In the genomic region with DNA sequence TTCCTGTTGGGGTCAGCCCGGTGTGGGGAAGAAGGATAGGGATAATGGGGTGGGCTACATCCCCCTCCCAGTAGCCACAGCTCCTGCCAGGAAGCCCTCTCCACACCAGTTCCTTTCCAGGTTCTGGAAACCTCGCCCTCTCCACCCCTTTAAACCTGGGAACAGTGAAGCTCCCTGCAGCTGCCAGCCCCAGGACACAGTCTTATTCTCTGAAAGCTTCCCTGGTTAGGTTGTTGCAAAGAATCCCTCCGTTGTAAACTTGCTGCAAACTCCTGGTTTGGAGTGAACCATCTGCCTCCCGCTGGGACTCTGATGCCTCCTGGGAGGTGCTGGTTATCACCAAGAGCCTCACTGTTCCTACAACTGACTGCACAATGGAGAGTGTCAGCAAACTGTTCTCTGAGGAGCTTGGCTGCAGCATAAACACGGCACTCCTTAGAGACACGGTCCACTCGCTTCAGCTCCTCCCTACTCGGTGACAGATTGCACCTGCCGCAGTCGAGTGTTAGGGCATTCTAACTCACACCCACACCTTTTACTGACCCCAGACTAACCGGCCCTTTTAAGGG, we compare ENCODE assay signal across 28 cellular contexts.
A peak's percentile ranks its signal among the peaks of the same experiment; 100 is the strongest.
DNase-seq lines count a peak whose midpoint lies in the region; ATAC-seq and TF ChIP-seq lines count a peak whose summit lies in the region.
"Had no signal": no experiment of that assay in that cellular context is flagged by ENCODE, and none has a peak within 500 bp of the region (broad histone marks: within the 10 kb centered on the region; RNA-seq: fewer than 3 reads in every experiment).

No MANE protein-coding gene starts in this region.

- intact Hi-C loops in esophagus muscularis mucosa (cut with DNase I): no loop called here

- no peaks in the 10 kb centered on the region for H3K27me3 Mint-ChIP-seq in osteocyte (ENCODE audit: unreplicated experiment)
- no peaks in the 10 kb centered on the region for H3K27me3 Mint-ChIP-seq in activated T-cell treated with anti-CD3 and anti-CD28 coated beads, Interleukin-2, amount 50 U/mL, for 4 hours (ENCODE audit: low read depth)
- H3K27me3 Mint-ChIP-seq: stimulated activated naive CD8-positive, alpha-beta T cell treated with anti-CD3 and anti-CD28 coated beads, Interleukin-15, Interleukin-2, amounts not matched to agents 100 ng/mL and 50 ng/mL, for 24 hours had no signal

- no peaks in the 10 kb centered on the region for H3K4me1 ChIP-seq in esophagus muscularis mucosa
- H3K4me1 ChIP-seq: Peyer's patch, psoas muscle had no signal

- TF ChIP-seq CTCF in esophagus muscularis mucosa (IDR thresholded peaks at IDR 0.05) (no peak), osteocyte (IDR thresholded peaks at IDR 0.05) (no peak)

- no peaks in the 10 kb centered on the region for H3K9me3 ChIP-seq in esophagus muscularis mucosa
- H3K9me3 ChIP-seq: Peyer's patch, psoas muscle had no signal

- DNase-seq in DMS79 (lab: John Stamatoyannopoulos, UW): peak; percentile 65
- DNase-seq in NCI-H2029 (lab: John Stamatoyannopoulos, UW): peak; percentile 58
- peak; percentile 81 for DNase-seq in esophagus muscularis mucosa (ENCODE audit: extremely low spot score)
- DNase-seq in osteocyte (ENCODE audit: extremely low spot score, unreplicated experiment): peak; percentile 64
- no peak for DNase-seq in activated T-cell treated with anti-CD3 and anti-CD28 coated beads, Interleukin-2, amount 50 U/mL, for 4 hours
- DNase-seq in activated gamma-delta T cell treated with Interleukin-2 at 50 U/mL for 16 hours: no peak
- no peak for DNase-seq in NCI-H2081 treated with DMSO at 0.1 percent for 48 hours (lab: John Stamatoyannopoulos, UW)
- DNase-seq: activated CD4-positive, CD25-positive, alpha-beta regulatory T cell treated with anti-CD3 and anti-CD28 coated beads, Interleukin-2, amount 50 U/mL, for 72 hours; activated CD8-positive, alpha-beta T cell treated with anti-CD3 and anti-CD28 coated beads, Interleukin-2, amount 10 ng/mL, durations not matched to agents 7 days and 5 days; activated T-cell treated with anti-CD3 and anti-CD28 coated beads, Interleukin-2, amount 50 U/mL, for 72 hours; CD4-positive, alpha-beta memory T cell; effector CD4-positive, alpha-beta T cell; HCEC 1CT; midbrain; MV-4-11; NCI-H1930; Peyer's patch; psoas muscle; stimulated activated CD4-positive, alpha-beta T cell treated with anti-CD3 and anti-CD28 coated beads, Interleukin-2, amount 100 ng/mL, for 48 hours; T-helper 9 cell; trophoblast cell had no signal

- no peaks in the 10 kb centered on the region for H3K4me1 Mint-ChIP-seq in osteocyte (ENCODE audit: unreplicated experiment)
- H3K4me1 Mint-ChIP-seq in activated T-cell treated with anti-CD3 and anti-CD28 coated beads, Interleukin-2, amount 50 U/mL, for 4 hours (ENCODE audit: low read depth): no peaks in the 10 kb centered on the region
- H3K4me1 Mint-ChIP-seq: activated naive CD4-positive, alpha-beta T cell treated with anti-CD3 and anti-CD28 coated beads, Interleukin-2, amount 50 U/mL, for 24 hours; CD4-positive, alpha-beta memory T cell had no signal

- H3K27me3 ChIP-seq in esophagus muscularis mucosa: peaks cover 0 to 18% (median 0%) of the 10 kb centered on the region in 4 donors
- H3K27me3 ChIP-seq: Peyer's patch had no signal

- ATAC-seq in activated T-cell treated with anti-CD3 and anti-CD28 coated beads, Interleukin-2, amount 50 U/mL, for 4 hours: no peak
- ATAC-seq in GM19023 (IDR thresholded peaks at IDR 0.05; ENCODE audit: unreplicated experiment): no peak
- ATAC-seq: activated CD8-positive, alpha-beta T cell treated with anti-CD3 and anti-CD28 coated beads, Interleukin-2, amount 10 ng/mL, durations not matched to agents 7 days and 5 days; activated T-cell treated with anti-CD3 and anti-CD28 coated beads, Interleukin-2, amount 50 U/mL, for 72 hours; psoas muscle; SK-N-SH treated with all-trans-retinoic acid at 6 μM for 48 hours had no signal

- no peak overlapping the region for H3K27ac ChIP-seq in esophagus muscularis mucosa (replicated peaks in 1 of 4)
- H3K27ac ChIP-seq: KMS-11, Peyer's patch, psoas muscle, skin epidermis had no signal

- H3K36me3 Mint-ChIP-seq in osteocyte (ENCODE audit: unreplicated experiment): no peaks in the 10 kb centered on the region
- H3K36me3 Mint-ChIP-seq in activated T-cell treated with anti-CD3 and anti-CD28 coated beads, Interleukin-2, amount 50 U/mL, for 4 hours (ENCODE audit: insufficient read depth): no peaks in the 10 kb centered on the region
- H3K36me3 Mint-ChIP-seq: activated naive CD4-positive, alpha-beta T cell treated with anti-CD3 and anti-CD28 coated beads, Interleukin-2, amount 50 U/mL, for 24 hours; CD4-positive, alpha-beta memory T cell had no signal

- peaks cover 8% of the 10 kb centered on the region for H3K9me3 Mint-ChIP-seq in osteocyte (ENCODE audit: unreplicated experiment)
- no peaks in the 10 kb centered on the region for H3K9me3 Mint-ChIP-seq in activated T-cell treated with anti-CD3 and anti-CD28 coated beads, Interleukin-2, amount 50 U/mL, for 4 hours
- H3K9me3 Mint-ChIP-seq: activated naive CD4-positive, alpha-beta T cell treated with anti-CD3 and anti-CD28 coated beads, Interleukin-2, amount 50 U/mL, for 24 hours; activated T-cell treated with anti-CD3 and anti-CD28 coated beads, Interleukin-2, amount 50 U/mL, for 72 hours; nephron; stimulated activated naive CD8-positive, alpha-beta T cell treated with anti-CD3 and anti-CD28 coated beads, Interleukin-15, Interleukin-2, amounts not matched to agents 100 ng/mL and 50 ng/mL, for 24 hours had no signal

- H3K27ac Mint-ChIP-seq in osteocyte (ENCODE audit: unreplicated experiment): no peak overlapping the region
- H3K27ac Mint-ChIP-seq: activated CD8-positive, alpha-beta T cell treated with anti-CD3 and anti-CD28 coated beads, Interleukin-2, amount 10 ng/mL, durations not matched to agents 7 days and 5 days; activated naive CD4-positive, alpha-beta T cell treated with anti-CD3 and anti-CD28 coated beads, Interleukin-2, amount 50 U/mL, for 24 hours; activated T-cell treated with anti-CD3 and anti-CD28 coated beads, Interleukin-2, amount 50 U/mL, for 72 hours; CD4-positive, alpha-beta memory T cell; stimulated activated naive CD8-positive, alpha-beta T cell treated with anti-CD3 and anti-CD28 coated beads, Interleukin-15, Interleukin-2, amounts not matched to agents 100 ng/mL and 50 ng/mL, for 24 hours had no signal

- no peak for TF ChIP-seq POLR2A in esophagus muscularis mucosa (IDR thresholded peaks at IDR 0.05; ENCODE audit: low read depth)

- H3K4me3 Mint-ChIP-seq in osteocyte (ENCODE audit: unreplicated experiment): no peak overlapping the region
- no peak overlapping the region for H3K4me3 Mint-ChIP-seq in activated T-cell treated with anti-CD3 and anti-CD28 coated beads, Interleukin-2, amount 50 U/mL, for 4 hours
- H3K4me3 Mint-ChIP-seq: activated CD8-positive, alpha-beta T cell treated with anti-CD3 and anti-CD28 coated beads, Interleukin-2, amount 10 ng/mL, durations not matched to agents 7 days and 5 days; activated naive CD4-positive, alpha-beta T cell treated with anti-CD3 and anti-CD28 coated beads, Interleukin-2, amount 50 U/mL, for 24 hours; activated T-cell treated with anti-CD3 and anti-CD28 coated beads, Interleukin-2, amount 50 U/mL, for 72 hours; CD4-positive, alpha-beta memory T cell; nephron; stimulated activated naive CD8-positive, alpha-beta T cell treated with anti-CD3 and anti-CD28 coated beads, Interleukin-15, Interleukin-2, amounts not matched to agents 100 ng/mL and 50 ng/mL, for 24 hours had no signal

- no peak overlapping the region for H3K4me3 ChIP-seq in esophagus muscularis mucosa
- H3K4me3 ChIP-seq: Peyer's patch, psoas muscle, skin epidermis had no signal

- 35% methylated on average over 8 of the region's 11 CpGs for WGBS in esophagus muscularis mucosa

- no peaks in the 10 kb centered on the region for H3K36me3 ChIP-seq in esophagus muscularis mucosa
- H3K36me3 ChIP-seq: Peyer's patch had no signal

- no peak for TF ChIP-seq EP300 in esophagus muscularis mucosa (IDR thresholded peaks at IDR 0.05)

Comparison
In these comparisons a context has a peak if more than half of its experiments do, and no peak if none do; other contexts are left out.
1. DNase-seq: peak in DMS79 (single experiment), NCI-H2029 (single experiment), esophagus muscularis mucosa (single experiment) and osteocyte (single experiment); none in activated T-cell treated with anti-CD3 and anti-CD28 coated beads, Interleukin-2, amount 50 U/mL, for 4 hours (single experiment), activated gamma-delta T cell treated with Interleukin-2 at 50 U/mL for 16 hours (single experiment) and NCI-H2081 treated with DMSO at 0.1 percent for 48 hours (single experiment).